In genomic region chr11:131889760-131890620, GRCh38 we compare ENCODE assay signal across 12 cellular contexts.
DNase-seq lines count a peak whose midpoint lies in the region; ATAC-seq and TF ChIP-seq lines count a peak whose summit lies in the region.
"Had no signal": no experiment of that assay in that cellular context is flagged by ENCODE, and none has a peak within 500 bp of the region (broad histone marks: within the 10 kb centered on the region; RNA-seq: fewer than 3 reads in every experiment).

No MANE protein-coding gene starts in this region.

- no peak for TF ChIP-seq POLR2A in esophagus muscularis mucosa (IDR thresholded peaks at IDR 0.05; ENCODE audit: low read depth)

- peaks cover 18 to 40% (median 34%) of the 10 kb centered on the region in 4 donors for H3K4me1 ChIP-seq in esophagus muscularis mucosa
- peaks cover 38% of the 10 kb centered on the region for H3K4me1 ChIP-seq in osteoblast (ENCODE audit: insufficient read depth, low read length)

- H3K4me3 ChIP-seq in GM12865 (ENCODE audit: low read depth, low read length) (no peak overlapping the region), esophagus muscularis mucosa (no peak overlapping the region), osteoblast (ENCODE audit: insufficient read depth, low read length) (no peak overlapping the region)

- ATAC-seq in esophagus mucosa (no peak), HG03108 (IDR thresholded peaks at IDR 0.05; ENCODE audit: unreplicated experiment) (no peak)
- ATAC-seq: activated T-cell treated with anti-CD3 and anti-CD28 coated beads, Interleukin-2, amount 50 U/mL, for 72 hours; natural killer cell treated with Interleukin-12 subunit alpha and Interleukin-12 subunit beta and Interleukin-15 and Interleukin-18, amount 100 ng/mL, for 72 hours had no signal

- H3K79me2 ChIP-seq in osteoblast (ENCODE audit: insufficient read depth, low read length): no peaks in the 10 kb centered on the region

- no peak for TF ChIP-seq EP300 in esophagus muscularis mucosa (IDR thresholded peaks at IDR 0.05)

- TF ChIP-seq CTCF in GM12865 (IDR thresholded peaks at IDR 0.05; ENCODE audit: insufficient read depth, low read depth, low read length, missing control alignments): no peak
- peak; percentile 26 to 43 (median 33) for TF ChIP-seq CTCF in esophagus muscularis mucosa (IDR thresholded peaks at IDR 0.05)
- no peak for TF ChIP-seq CTCF in osteoblast (IDR thresholded peaks at IDR 0.05; ENCODE audit: extremely low read depth, low read depth, low read length)

- H2AFZ ChIP-seq in osteoblast (ENCODE audit: low read length): peak overlapping the region; percentile 19

- intact Hi-C loops in esophagus muscularis mucosa (cut with DNase I): no loop called here

- H3K27me3 ChIP-seq in esophagus muscularis mucosa: no peaks in the 10 kb centered on the region
- H3K27me3 ChIP-seq in osteoblast (ENCODE audit: insufficient read depth, low read length): no peaks in the 10 kb centered on the region

- DNase-seq in GM12865 (ENCODE audit: low read depth): peak; percentile 19
- peak; percentile 69 for DNase-seq in NCI-H1417 treated with DMSO at 0.1 percent for 48 hours (lab: John Stamatoyannopoulos, UW)
- DNase-seq in esophagus muscularis mucosa (ENCODE audit: extremely low spot score): no peak
- DNase-seq in osteoblast (ENCODE audit: insufficient read length, low spot score, missing footprints): no peak
- DNase-seq in stimulated activated naive CD4-positive, alpha-beta T cell treated with Interleukin-2 at 50 U/mL for 16 hours (lab: John Stamatoyannopoulos, UW): no peak
- DNase-seq: activated T-cell treated with anti-CD3 and anti-CD28 coated beads, Interleukin-2, amount 50 U/mL, for 72 hours; Calu3; immature natural killer cell; SHP77 treated with DMSO at 0.1 percent for 48 hours had no signal

- H3K4me2 ChIP-seq in osteoblast (ENCODE audit: insufficient read depth, low read length): peak overlapping the region; percentile 23

- peak overlapping the region; percentile 60 to 75 (median 68) for H3K27ac ChIP-seq in esophagus muscularis mucosa (replicated peaks in 1 of 4)
- H3K27ac ChIP-seq in osteoblast (ENCODE audit: low read depth, low read length): peak overlapping the region; percentile 92

- WGBS in esophagus muscularis mucosa: 51% methylated on average over 4 of the region's 4 CpGs

- H4K20me1 ChIP-seq in osteoblast (ENCODE audit: insufficient read depth, low read length): no peaks in the 10 kb centered on the region

- H3K36me3 ChIP-seq in esophagus muscularis mucosa: no peaks in the 10 kb centered on the region
- H3K36me3 ChIP-seq in osteoblast (ENCODE audit: insufficient read depth, low read length): no peaks in the 10 kb centered on the region

- H3K9me3 ChIP-seq in esophagus muscularis mucosa: no peaks in the 10 kb centered on the region
- no peaks in the 10 kb centered on the region for H3K9me3 ChIP-seq in osteoblast (ENCODE audit: low read depth, low read length)

Comparison
In these comparisons a context has a peak if more than half of its experiments do, and no peak if none do; other contexts are left out.
1. DNase-seq: peak in GM12865 (single experiment) and NCI-H1417 treated with DMSO at 0.1 percent for 48 hours (single experiment); none in esophagus muscularis mucosa (single experiment), osteoblast (single experiment) and stimulated activated naive CD4-positive, alpha-beta T cell treated with Interleukin-2 at 50 U/mL for 16 hours (single experiment).
2. CTCF ChIP-seq: peak in esophagus muscularis mucosa (3 of 3); none in GM12865 (single experiment) and osteoblast (single experiment).